ENCODE assay signal across 8 cellular contexts in the genomic region with DNA sequence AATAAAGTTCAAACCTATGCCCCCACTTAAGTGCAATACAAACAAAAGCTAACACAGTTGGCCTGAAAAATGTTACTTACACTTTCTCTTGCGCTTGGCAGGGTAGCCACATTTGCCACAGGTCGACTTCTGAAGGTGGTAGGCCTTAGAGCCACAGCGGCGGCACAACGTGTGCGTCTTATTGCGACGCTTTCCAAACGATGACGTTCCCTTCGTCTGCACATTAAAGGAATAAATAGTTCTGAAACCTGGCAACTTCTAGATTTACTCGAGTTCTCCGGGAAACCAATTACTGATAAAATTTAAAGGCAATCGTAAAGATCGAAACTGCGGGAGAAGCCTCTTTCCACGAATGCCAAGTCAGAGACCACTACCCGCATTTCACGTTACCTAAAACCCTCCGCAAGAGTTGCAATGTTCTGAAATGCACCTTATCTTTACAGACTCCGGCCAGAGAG. TPM values are rescaled to one million over a fixed set of nuclear protein-coding genes. Genes with fewer than 3 reads are reported as not detected.
A peak's percentile ranks its signal among the peaks of the same experiment; 100 is the strongest.
DNase-seq lines count a peak whose midpoint lies in the region; ATAC-seq and TF ChIP-seq lines count a peak whose summit lies in the region.

No MANE protein-coding gene starts in this region.

- peaks cover 2% of the 10 kb centered on the region for H3K9me3 Mint-ChIP-seq in activated CD4-positive, alpha-beta T cell treated with anti-CD3 and anti-CD28 coated beads for 36 hours (ENCODE audit: low read depth)
- H3K9me3 Mint-ChIP-seq in effector memory CD8-positive, alpha-beta T cell, result no peaks in the 10 kb centered on the region
- H3K9me3 Mint-ChIP-seq in nephron, result no peaks in the 10 kb centered on the region

- POLR2A ChIA-PET in activated CD4-positive, alpha-beta T cell treated with anti-CD3 and anti-CD28 coated beads for 36 hours (lab: Charles Lee), result no interaction called here

- peak; percentile 8 for DNase-seq in ACHN
- peak; percentile 54 for DNase-seq in activated CD4-positive, alpha-beta T cell treated with anti-CD3 and anti-CD28 coated beads for 36 hours
- peak; percentile 58 to 65 (median 59) for DNase-seq in effector memory CD8-positive, alpha-beta T cell
- no peak for DNase-seq in NCI-H2171 treated with DMSO at 0.1 percent for 48 hours (lab: John Stamatoyannopoulos, UW)
- no peak for DNase-seq in NCI-H774 (lab: John Stamatoyannopoulos, UW)

- peak overlapping the region; percentile 100 for H3K27ac Mint-ChIP-seq in activated CD4-positive, alpha-beta T cell treated with anti-CD3 and anti-CD28 coated beads for 36 hours
- H3K27ac Mint-ChIP-seq in effector memory CD8-positive, alpha-beta T cell, result peak overlapping the region; percentile 96 to 99
- peak overlapping the region; percentile 98 to 99 (median 99) for H3K27ac Mint-ChIP-seq in nephron

- no peak for TF ChIP-seq CTCF in nephron (IDR thresholded peaks at IDR 0.05; ENCODE audit: unreplicated experiment in 3 of 3)

- H3K4me3 Mint-ChIP-seq in activated CD4-positive, alpha-beta T cell treated with anti-CD3 and anti-CD28 coated beads for 36 hours, result peak overlapping the region; percentile 99
- H3K4me3 Mint-ChIP-seq in effector memory CD8-positive, alpha-beta T cell, result peak overlapping the region; percentile 91 to 96
- peak overlapping the region; percentile 94 to 98 (median 97) for H3K4me3 Mint-ChIP-seq in nephron

- in situ Hi-C loops in ACHN (cut with HindIII; ENCODE audit: low pct_ligation_motif_present, low pct_unique_long_range_greater_than_20kb, low sequenced_read_pairs), result no loop called here

- intact Hi-C loops in activated CD4-positive, alpha-beta T cell treated with anti-CD3 and anti-CD28 coated beads for 36 hours (cut with DNase I, micrococcal nuclease), result loop anchor here (1.0 to 10.0 kb wide), 10 partner anchors 20 to 1760 kb away; a partner anchor contains a TSS

- CTCF ChIA-PET in activated CD4-positive, alpha-beta T cell treated with anti-CD3 and anti-CD28 coated beads for 36 hours (lab: Charles Lee), result interaction anchor here (1.3 to 1.6 kb wide), 2 partner anchors 20 to 65 kb away, joined by 3 to 4 read pairs; no protein-coding TSS in a partner anchor

- peaks cover 50% of the 10 kb centered on the region for H3K4me1 Mint-ChIP-seq in activated CD4-positive, alpha-beta T cell treated with anti-CD3 and anti-CD28 coated beads for 36 hours
- peaks cover 27 to 40% of the 10 kb centered on the region in 2 donors for H3K4me1 Mint-ChIP-seq in effector memory CD8-positive, alpha-beta T cell (ENCODE audit: low read depth in 2 of 2)
- H3K4me1 Mint-ChIP-seq in nephron, result peaks cover 37% of the 10 kb centered on the region

- peaks cover 61% of the 10 kb centered on the region for H3K36me3 Mint-ChIP-seq in activated CD4-positive, alpha-beta T cell treated with anti-CD3 and anti-CD28 coated beads for 36 hours (ENCODE audit: low read depth)
- peaks cover 64% of the 10 kb centered on the region for H3K36me3 Mint-ChIP-seq in effector memory CD8-positive, alpha-beta T cell (ENCODE audit: insufficient read depth)
- peaks cover 55% of the 10 kb centered on the region for H3K36me3 Mint-ChIP-seq in nephron (ENCODE audit: low read depth)

- H3K27me3 Mint-ChIP-seq in activated CD4-positive, alpha-beta T cell treated with anti-CD3 and anti-CD28 coated beads for 36 hours, result no peaks in the 10 kb centered on the region
- no peaks in the 10 kb centered on the region for H3K27me3 Mint-ChIP-seq in effector memory CD8-positive, alpha-beta T cell
- H3K27me3 Mint-ChIP-seq in nephron (ENCODE audit: low read depth), result peaks cover 5% of the 10 kb centered on the region

- ATAC-seq in HG03139 (IDR thresholded peaks at IDR 0.05; ENCODE audit: unreplicated experiment) (peak; percentile 1), GM19395 (IDR thresholded peaks at IDR 0.05; ENCODE audit: unreplicated experiment) (no peak)
- ATAC-seq in activated CD4-positive, alpha-beta T cell treated with anti-CD3 and anti-CD28 coated beads for 36 hours, result no peak
- peak; percentile 63 for ATAC-seq in effector memory CD8-positive, alpha-beta T cell (replicated peaks)

RNA-seq across cellular contexts. Expression of a gene that starts 0.6 kb away (rescaled TPM):
- total RNA-seq in activated CD4-positive, alpha-beta T cell treated with anti-CD3 and anti-CD28 coated beads for 36 hours, result 1,000 to 10,000 TPM; 1,915 to 1,951 TPM

RNA-seq across cellular contexts. Expression of a gene that starts 6.7 kb away (rescaled TPM):
- 1 to 10 TPM; 1.5 to 1.7 TPM for total RNA-seq in activated CD4-positive, alpha-beta T cell treated with anti-CD3 and anti-CD28 coated beads for 36 hours

RNA-seq across cellular contexts. Expression of a gene that starts 36.2 kb away (rescaled TPM):
- 10 to 100 TPM; 46.9 to 63.9 TPM for total RNA-seq in activated CD4-positive, alpha-beta T cell treated with anti-CD3 and anti-CD28 coated beads for 36 hours

Comparison
In these comparisons a context has a peak if more than half of its experiments do, and no peak if none do; other contexts are left out.
1. DNase-seq: peak in ACHN (single experiment), activated CD4-positive, alpha-beta T cell treated with anti-CD3 and anti-CD28 coated beads for 36 hours (single experiment) and effector memory CD8-positive, alpha-beta T cell (3 of 3); none in NCI-H2171 treated with DMSO at 0.1 percent for 48 hours (single experiment) and NCI-H774 (single experiment).
2. ATAC-seq: peak in HG03139 (single experiment) and effector memory CD8-positive, alpha-beta T cell (single experiment); none in activated CD4-positive, alpha-beta T cell treated with anti-CD3 and anti-CD28 coated beads for 36 hours (single experiment) and GM19395 (single experiment).
3. Peak in every context shown above with its lines, with median percentiles within 50 percentile points of each other: H3K27ac Mint-ChIP-seq and H3K4me3 Mint-ChIP-seq.